11 cellular contexts compared by ENCODE assay signal in the genomic region with DNA sequence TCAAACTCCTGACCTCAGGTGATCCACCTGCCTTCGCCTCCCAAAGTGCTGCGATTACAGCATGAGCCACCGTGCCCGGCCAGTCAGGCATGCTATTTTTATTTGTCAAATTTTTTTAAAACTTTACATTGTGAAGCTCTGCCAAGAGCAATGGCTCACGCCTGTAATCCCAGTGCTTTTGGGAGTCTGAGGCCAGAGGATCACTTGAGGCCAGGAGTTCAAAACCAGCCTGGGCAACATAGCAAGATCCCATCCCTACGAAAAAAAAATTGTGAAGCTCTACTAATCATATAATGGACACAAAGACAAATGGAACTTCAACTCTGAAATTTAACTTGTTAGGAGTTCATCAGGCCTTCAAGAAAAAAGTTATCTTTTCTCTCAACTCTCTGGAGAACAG. TPM values are rescaled to one million over a fixed set of nuclear protein-coding genes. Genes with fewer than 3 reads are reported as not detected.
DNase-seq lines count a peak whose midpoint lies in the region; ATAC-seq and TF ChIP-seq lines count a peak whose summit lies in the region.
"Had no signal": no experiment of that assay in that cellular context is flagged by ENCODE, and none has a peak within 500 bp of the region (broad histone marks: within the 10 kb centered on the region; RNA-seq: fewer than 3 reads in every experiment).

No MANE protein-coding gene starts in this region.

- TF ChIP-seq RAD21 in liver (IDR thresholded peaks at IDR 0.05) = no peak

- WGBS in liver = 85% methylated on average over 6 of the region's 6 CpGs
- WGBS in thyroid gland, 2 donors = 63 to 77% methylated on average over 6 of the region's 6 CpGs

- TF ChIP-seq CTCF in cardiac muscle cell (IDR thresholded peaks at IDR 0.05; ENCODE audit: low read depth, low read length) (no peak), WI38 (IDR thresholded peaks at IDR 0.05; ENCODE audit: low read depth, low read length) (no peak), liver (IDR thresholded peaks at IDR 0.05; ENCODE audit: low read depth, low read length, missing input control) (no peak), thyroid gland (IDR thresholded peaks at IDR 0.05) (no peak)

- no peaks in the 10 kb centered on the region for H3K27me3 ChIP-seq in cardiac muscle cell
- H3K27me3 ChIP-seq in liver (ENCODE audit: control insufficient read depth in 4 of 4, insufficient read depth in 4 of 4, low read length in 3 of 4) = no peaks in the 10 kb centered on the region
- H3K27me3 ChIP-seq in thyroid gland = no peaks in the 10 kb centered on the region

- H3K4me1 ChIP-seq in cardiac muscle cell (ENCODE audit: low read depth) (peaks cover 15% of the 10 kb centered on the region), liver (ENCODE audit: control insufficient read depth in 4 of 4, insufficient read depth in 4 of 4, low read length in 3 of 4) (peaks cover 0 to 13% (median 0%) of the 10 kb centered on the region in 4 donors), thyroid gland (peaks cover 11 to 22% of the 10 kb centered on the region in 2 donors)

- H3K36me3 ChIP-seq in cardiac muscle cell (no peaks in the 10 kb centered on the region), liver (ENCODE audit: control insufficient read depth in 4 of 4, insufficient read depth in 3 of 4, low read depth in 1 of 4, low read length in 3 of 4) (peaks cover 0 to 3% (median 2%) of the 10 kb centered on the region in 4 donors), thyroid gland (no peaks in the 10 kb centered on the region)

- DNase-seq in cardiac muscle cell (ENCODE audit: low read depth in 1 of 2, low spot score in 1 of 2) = no peak
- no peak for DNase-seq in left ventricle myocardium superior
- DNase-seq in thyroid gland = no peak
- DNase-seq in NCI-H1930 (lab: John Stamatoyannopoulos, UW) = no peak
- DNase-seq in NCI-H2196 treated with DMSO at 0.1 percent for 48 hours (lab: John Stamatoyannopoulos, UW; ENCODE audit: unreplicated experiment) = no peak
- no peak for DNase-seq in globus pallidus (ENCODE audit: low spot score)
- DNase-seq: NCI-H2171 treated with DMSO at 0.1 percent for 48 hours had no signal

- no peaks in the 10 kb centered on the region for H3K9me3 ChIP-seq in cardiac muscle cell (ENCODE audit: low read depth)
- H3K9me3 ChIP-seq in liver (ENCODE audit: control insufficient read depth in 4 of 4, low read length in 3 of 4) = no peaks in the 10 kb centered on the region
- H3K9me3 ChIP-seq in thyroid gland = no peaks in the 10 kb centered on the region

- H3K9ac ChIP-seq in liver (ENCODE audit: low read depth in 1 of 2, low read length in 2 of 2) = peak overlapping the region; percentile 50 to 96

- intact Hi-C loops in left ventricle myocardium superior (cut with micrococcal nuclease) = no loop called here
- intact Hi-C loops in thyroid gland (cut with DNase I) = no loop called here

- H3K27ac ChIP-seq in cardiac muscle cell (peak overlapping the region; percentile 97), liver (ENCODE audit: low read depth in 1 of 2, low read length in 2 of 2) (peak overlapping the region; percentile 98 to 99), thyroid gland (peak overlapping the region in 2 of 3 donors; percentile 91 to 95)

- H3K4me3 ChIP-seq in cardiac muscle cell = no peak overlapping the region
- 0 out of 2 replicates have a peak overlapping the region, but pooled peaks have one; percentile 57 for H3K4me3 ChIP-seq in WI38 (ENCODE audit: low read depth, low read length)
- no peak overlapping the region for H3K4me3 ChIP-seq in liver (ENCODE audit: low read depth in 1 of 3, low read length in 3 of 3)
- no peak overlapping the region for H3K4me3 ChIP-seq in thyroid gland (replicated peaks in 1 of 3)

- ATAC-seq in left ventricle myocardium superior = no peak

- no peak for TF ChIP-seq POLR2A in thyroid gland (IDR thresholded peaks at IDR 0.05)

TF ChIP-seq in liver, 16 proteins besides CTCF, POLR2A, EP300 and RAD21:
- no peak for TF ChIP-seq FOXA1 (IDR thresholded peaks at IDR 0.05)
- TF ChIP-seq, protein P1, sequence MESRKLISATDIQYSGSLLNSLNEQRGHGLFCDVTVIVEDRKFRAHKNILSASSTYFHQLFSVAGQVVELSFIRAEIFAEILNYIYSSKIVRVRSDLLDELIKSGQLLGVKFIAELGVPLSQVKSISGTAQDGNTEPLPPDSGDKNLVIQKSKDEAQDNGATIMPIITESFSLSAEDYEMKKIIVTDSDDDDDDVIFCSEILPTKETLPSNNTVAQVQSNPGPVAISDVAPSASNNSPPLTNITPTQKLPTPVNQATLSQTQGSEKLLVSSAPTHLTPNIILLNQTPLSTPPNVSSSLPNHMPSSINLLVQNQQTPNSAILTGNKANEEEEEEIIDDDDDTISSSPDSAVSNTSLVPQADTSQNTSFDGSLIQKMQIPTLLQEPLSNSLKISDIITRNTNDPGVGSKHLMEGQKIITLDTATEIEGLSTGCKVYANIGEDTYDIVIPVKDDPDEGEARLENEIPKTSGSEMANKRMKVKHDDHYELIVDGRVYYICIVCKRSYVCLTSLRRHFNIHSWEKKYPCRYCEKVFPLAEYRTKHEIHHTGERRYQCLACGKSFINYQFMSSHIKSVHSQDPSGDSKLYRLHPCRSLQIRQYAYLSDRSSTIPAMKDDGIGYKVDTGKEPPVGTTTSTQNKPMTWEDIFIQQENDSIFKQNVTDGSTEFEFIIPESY (IDR thresholded peaks at IDR 0.05) = no peak
- TF ChIP-seq, protein P2, sequence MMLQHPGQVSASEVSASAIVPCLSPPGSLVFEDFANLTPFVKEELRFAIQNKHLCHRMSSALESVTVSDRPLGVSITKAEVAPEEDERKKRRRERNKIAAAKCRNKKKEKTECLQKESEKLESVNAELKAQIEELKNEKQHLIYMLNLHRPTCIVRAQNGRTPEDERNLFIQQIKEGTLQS (IDR thresholded peaks at IDR 0.05) = no peak
- no peak for TF ChIP-seq SP1 (IDR thresholded peaks at IDR 0.05)
- TF ChIP-seq, protein P3, sequence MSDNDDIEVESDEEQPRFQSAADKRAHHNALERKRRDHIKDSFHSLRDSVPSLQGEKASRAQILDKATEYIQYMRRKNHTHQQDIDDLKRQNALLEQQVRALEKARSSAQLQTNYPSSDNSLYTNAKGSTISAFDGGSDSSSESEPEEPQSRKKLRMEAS (IDR thresholded peaks at IDR 0.05) = no peak
- no peak for TF ChIP-seq TAF1 (conservative IDR thresholded peaks at IDR 0.05)
TF ChIP-seq in liver: peak in this region for 0.

RNA-seq across cellular contexts. Expression of a gene that starts 1.9 kb away (rescaled TPM):
- total RNA-seq in cardiac muscle cell (27.4 and 59.9 TPM in 2 replicates), left ventricle myocardium superior (54.4 TPM), liver (10 to 100 TPM in 1 of 2 donors, 1 to 10 TPM in 1; 7.4 to 28.9 TPM), thyroid gland (10 to 100 TPM; 30.7 to 40.8 (median 35.5) TPM)
- polyA plus RNA-seq in cardiac muscle cell (23.3 and 41.8 TPM in 2 replicates), liver (10 to 100 TPM; 11.2 to 19.0 TPM)

RNA-seq across cellular contexts. Expression of a gene that starts 5.6 kb away (rescaled TPM):
- 0.21 TPM in 1 of 2 replicates, not detected in the other for total RNA-seq in cardiac muscle cell
- polyA plus RNA-seq in cardiac muscle cell = 0.11 TPM in 1 of 2 replicates, not detected in the other
- not detected for total RNA-seq in left ventricle myocardium superior
- total RNA-seq in liver = 100 to 1,000 TPM in 1 of 2 donors, 1 to 10 TPM in 1; 2.8 to 102 TPM
- polyA plus RNA-seq in liver = 100 to 1,000 TPM in 1 of 2 donors, 10 to 100 TPM in 1; 71.0 to 134 TPM
- under 1 TPM in 3 of 4 donors, not detected in 1; 0.33 to 0.63 (median 0.54) TPM for total RNA-seq in thyroid gland
- total RNA-seq: H1; T-helper 2 cell treated with Interferon-gamma antibody and Interleukin-4, amounts not matched to agents 100 ng/mL and 5 ng/mL, for 36 hours had no signal

RNA-seq across cellular contexts. Expression of a gene that starts 26.1 kb away (rescaled TPM):
- 0.25 and 0.74 TPM in 2 replicates for total RNA-seq in cardiac muscle cell
- polyA plus RNA-seq in cardiac muscle cell = 0.23 TPM in 1 of 2 replicates, not detected in the other
- total RNA-seq in left ventricle myocardium superior = not detected
- 100 to 1,000 TPM in 1 of 2 donors, 10 to 100 TPM in 1; 17.6 to 181 TPM for total RNA-seq in liver
- 100 to 1,000 TPM in 1 of 2 donors, 10 to 100 TPM in 1; 82.5 to 137 TPM for polyA plus RNA-seq in liver
- total RNA-seq in thyroid gland = not detected
- total RNA-seq: T-helper 2 cell treated with Interferon-gamma antibody and Interleukin-4, amounts not matched to agents 100 ng/mL and 5 ng/mL, for 36 hours had no signal

RNA-seq across cellular contexts. Expression of a gene that starts 30.6 kb away (rescaled TPM):
- total RNA-seq in cardiac muscle cell (0.67 and 7.3 TPM in 2 replicates), left ventricle myocardium superior (0.37 TPM), liver (under 1 TPM; 0.09 to 0.25 TPM), thyroid gland (1 to 10 TPM in 3 of 4 donors, not detected in 1; 1.1 to 2.2 (median 1.6) TPM)
- polyA plus RNA-seq in cardiac muscle cell (0.79 TPM in 1 of 2 replicates, not detected in the other), liver (under 1 TPM; 0.23 to 0.44 TPM)

RNA-seq across cellular contexts. Expression of a gene that starts 50.7 kb away (rescaled TPM):
- total RNA-seq in cardiac muscle cell (0.07 and 2.3 TPM in 2 replicates), left ventricle myocardium superior (5.7 TPM), liver (10 to 100 TPM in 1 of 2 donors, 1 to 10 TPM in 1; 7.7 to 12.0 TPM), thyroid gland (1 to 10 TPM; 3.2 to 6.3 (median 4.6) TPM)
- polyA plus RNA-seq in cardiac muscle cell (0.61 TPM in 1 of 2 replicates, not detected in the other), liver (1 to 10 TPM; 3.0 to 6.5 TPM)

Comparison
In these comparisons a context has a peak if more than half of its experiments do, and no peak if none do; other contexts are left out.
1. RNA of a gene that starts 26.1 kb away (total RNA-seq): 17.6 to 181 TPM in liver; 0.25 to 0.74 TPM in cardiac muscle cell, not detected in left ventricle myocardium superior (single experiment) and not detected in thyroid gland; every median in the first group is over 10 times any median in the second.
2. Peak in every context shown above with its lines, with median percentiles within 50 percentile points of each other: H3K27ac ChIP-seq.